Comparison of ENCODE assay signal across 8 cellular contexts in genomic region chr3:30659270-30660127, GRCh38. TPM values are rescaled to one million over a fixed set of nuclear protein-coding genes. Genes with fewer than 3 reads are reported as not detected.
DNase-seq lines count a peak whose midpoint lies in the region; ATAC-seq, FAIRE-seq and TF ChIP-seq lines count a peak whose summit lies in the region.

No MANE protein-coding gene starts in this region.

- H4K20me1 ChIP-seq in keratinocyte (ENCODE audit: control insufficient read depth, extremely low read depth, insufficient read depth, low read length), result peaks cover 11% of the 10 kb centered on the region

- peaks cover 29 to 95% of the 10 kb centered on the region in 2 donors for H3K4me1 ChIP-seq in adrenal gland (replicated peaks in 1 of 2)
- H3K4me1 ChIP-seq in keratinocyte (ENCODE audit: control insufficient read depth, extremely low read depth, insufficient read depth, low read length), result peaks cover 79% of the 10 kb centered on the region
- peaks cover 87 to 98% of the 10 kb centered on the region in 2 donors for H3K4me1 ChIP-seq in thoracic aorta (ENCODE audit: control insufficient read depth in 1 of 2, low read depth in 2 of 2)

- H3K4me3 ChIP-seq in adrenal gland (no peak overlapping the region), keratinocyte (ENCODE audit: control insufficient read depth in 2 of 3, extremely low read depth in 1 of 3, insufficient read depth in 2 of 3, low read depth in 1 of 3, low read length in 3 of 3) (peak overlapping the region in 2 of 3 experiments; percentile 15 to 20), thoracic aorta (peak overlapping the region; percentile 50)

- peaks cover 0 to 42% of the 10 kb centered on the region in 2 donors for H3K36me3 ChIP-seq in adrenal gland (replicated peaks in 1 of 2)
- H3K36me3 ChIP-seq in keratinocyte (ENCODE audit: control insufficient read depth in 2 of 2, extremely low read depth in 1 of 2, insufficient read depth in 2 of 2, low read length in 2 of 2), result peaks cover 32 to 50% of the 10 kb centered on the region in 2 experiments
- H3K36me3 ChIP-seq in thoracic aorta, result peaks cover 16% of the 10 kb centered on the region

- H3K36me3 Mint-ChIP-seq in activated naive CD4-positive, alpha-beta T cell treated with anti-CD3 and anti-CD28 coated beads for 36 hours (ENCODE audit: low read depth), result peaks cover 76% of the 10 kb centered on the region

- TF ChIP-seq CTCF in adrenal gland (IDR thresholded peaks at IDR 0.05) (no peak), keratinocyte (optimal IDR thresholded peaks at IDR 0.05 in 1 of 3, IDR thresholded peaks at IDR 0.05 in 1 of 3, conservative IDR thresholded peaks at IDR 0.05 in 1 of 3; ENCODE audit: extremely low read depth in 1 of 3, insufficient read depth in 2 of 3, low read length in 3 of 3) (no peak), thoracic aorta (IDR thresholded peaks at IDR 0.05) (no peak)

- H3K9me3 Mint-ChIP-seq in activated naive CD4-positive, alpha-beta T cell treated with anti-CD3 and anti-CD28 coated beads for 36 hours, result peaks cover 1% of the 10 kb centered on the region

- FAIRE-seq in keratinocyte (lab: Jason Lieb, UNC), result peak; percentile 88

- H3K27ac ChIP-seq in adrenal gland (peak overlapping the region in 4 of 5 donors; percentile 26 to 81 (median 52)), keratinocyte (ENCODE audit: control insufficient read depth, insufficient read depth, low read length) (peak overlapping the region; percentile 55), thoracic aorta (peak overlapping the region; percentile 77 to 81)

- H3K27ac Mint-ChIP-seq in activated naive CD4-positive, alpha-beta T cell treated with anti-CD3 and anti-CD28 coated beads for 36 hours, result peak overlapping the region; percentile 97

- peak overlapping the region; percentile 62 for H3K4me3 Mint-ChIP-seq in activated naive CD4-positive, alpha-beta T cell treated with anti-CD3 and anti-CD28 coated beads for 36 hours

- H3K79me2 ChIP-seq in keratinocyte (ENCODE audit: control insufficient read depth, insufficient read depth, low read length), result peaks cover 70% of the 10 kb centered on the region

- no peak for DNase-seq in activated naive CD4-positive, alpha-beta T cell treated with anti-CD3 and anti-CD28 coated beads for 36 hours
- no peak for DNase-seq in activated naive CD4-positive, alpha-beta T cell (lab: John Stamatoyannopoulos, UW)
- no peak for DNase-seq in adrenal gland
- DNase-seq in keratinocyte (ENCODE audit: low read depth, low spot score), result peak; percentile 59
- no peak for DNase-seq in thoracic aorta (ENCODE audit: low spot score)
- no peak for DNase-seq in occipital lobe (lab: John Stamatoyannopoulos, UW)
- DNase-seq in NCI-H1092 (lab: John Stamatoyannopoulos, UW), result no peak
- no peak for DNase-seq in DMS153 treated with DMSO at 0.1 percent for 48 hours (lab: John Stamatoyannopoulos, UW; ENCODE audit: unreplicated experiment)

- H3K4me2 ChIP-seq in keratinocyte (ENCODE audit: control insufficient read depth, extremely low read depth, insufficient read depth, low read depth, low read length), result peak overlapping the region; percentile 72

- no peak for ATAC-seq in thoracic aorta (ENCODE audit: insufficient number of reproducible peaks, low FRiP score, low read depth)

- CTCF ChIA-PET in activated naive CD4-positive, alpha-beta T cell treated with anti-CD3 and anti-CD28 coated beads for 36 hours (lab: Charles Lee), result interaction anchor here (0.5 to 2.1 kb wide), 11 partner anchors 12 to 458 kb away, joined by 3 to 12 read pairs (median 4); no protein-coding TSS in a partner anchor

- H3K9me1 ChIP-seq in keratinocyte (ENCODE audit: control insufficient read depth, extremely low read depth, insufficient read depth, low read length), result peaks cover 4% of the 10 kb centered on the region

- 77 to 87% (median 82%) methylated on average over 6 to 7 of the region's 7 CpGs for WGBS in adrenal gland, 4 donors

- dilution Hi-C loops in keratinocyte (cut with MboI; ENCODE audit: extremely low pct_ligation_motif_present, low sequenced_read_pairs), result no loop called here

- peaks cover 97% of the 10 kb centered on the region for H3K4me1 Mint-ChIP-seq in activated naive CD4-positive, alpha-beta T cell treated with anti-CD3 and anti-CD28 coated beads for 36 hours (ENCODE audit: low read depth)

- no peak for TF ChIP-seq POLR2A in adrenal gland (IDR thresholded peaks at IDR 0.05)

- H3K9me3 ChIP-seq in adrenal gland (replicated peaks in 1 of 3) (no peaks in the 10 kb centered on the region), keratinocyte (ENCODE audit: control insufficient read depth, low read depth, low read length) (no peaks in the 10 kb centered on the region), thoracic aorta (no peaks in the 10 kb centered on the region)

- no peak overlapping the region for H2AFZ ChIP-seq in keratinocyte (ENCODE audit: control insufficient read depth, low read length)

- H3K27me3 ChIP-seq in adrenal gland, result no peaks in the 10 kb centered on the region
- H3K27me3 ChIP-seq in keratinocyte (ENCODE audit: control insufficient read depth, extremely low read depth, insufficient read depth, low read length), result no peaks in the 10 kb centered on the region
- H3K27me3 ChIP-seq in thoracic aorta (replicated peaks; ENCODE audit: insufficient read depth), result no peaks in the 10 kb centered on the region

- H3K9ac ChIP-seq in keratinocyte (ENCODE audit: control insufficient read depth, extremely low read depth, insufficient read depth, low read length), result no peak overlapping the region

- intact Hi-C loops in activated naive CD4-positive, alpha-beta T cell treated with anti-CD3 and anti-CD28 coated beads for 36 hours (cut with micrococcal nuclease), result loop anchor here (5.0 to 10.0 kb wide), 3 partner anchors 555 to 1095 kb away; partner anchors contain the start of gene STT3B
- intact Hi-C loops in adrenal gland (cut with DNase I), result no loop called here

- no peaks in the 10 kb centered on the region for H3K27me3 Mint-ChIP-seq in activated naive CD4-positive, alpha-beta T cell treated with anti-CD3 and anti-CD28 coated beads for 36 hours (ENCODE audit: low read depth)

RNA-seq across cellular contexts. Expression of gene TGFBR2, which starts 53.1 kb away (rescaled TPM):
- total RNA-seq in activated naive CD4-positive, alpha-beta T cell treated with anti-CD3 and anti-CD28 coated beads for 36 hours, result 10 to 100 TPM; 57.8 to 58.1 TPM
- 100 to 1,000 TPM; 142 to 296 (median 178) TPM for total RNA-seq in adrenal gland
- 100 to 1,000 TPM in 1 of 3 donors, 10 to 100 TPM in 2; 19.1 to 128 (median 20.8) TPM for polyA plus RNA-seq in adrenal gland
- polyA plus RNA-seq in keratinocyte, result 250 to 402 TPM (median 303 TPM) in 3 replicates
- 39.9 TPM for polyA plus RNA-seq in keratinocyte (2011; ENCODE audit: low read depth)
- polyA plus RNA-seq in keratinocyte (2011; cell fraction: cytosol; rRNA removed), result 201 and 293 TPM in 2 replicates
- polyA plus RNA-seq in keratinocyte (2011; cell fraction: nucleus; rRNA removed), result 332 and 361 TPM in 2 replicates
- polyA plus RNA-seq in keratinocyte (2012; ENCODE audit: low replicate concordance), result 37.4 and 256 TPM in 2 replicates
- polyA minus RNA-seq in keratinocyte, result 379 to 451 TPM (median 420 TPM) in 3 replicates
- 312 TPM for polyA minus RNA-seq in keratinocyte (2011; cell fraction: cytosol; rRNA and poly(A)+ RNA removed)
- polyA minus RNA-seq in keratinocyte (2011; cell fraction: nucleus; rRNA and poly(A)+ RNA removed), result 400 and 638 TPM in 2 replicates
- 100 to 1,000 TPM; 250 to 355 TPM for total RNA-seq in thoracic aorta
- 5.8 TPM for total RNA-seq in occipital lobe

Comparison
In these comparisons a context has a peak if more than half of its experiments do, and no peak if none do; other contexts are left out.
1. H3K4me3 ChIP-seq: peak in keratinocyte (2 of 3) and thoracic aorta (single experiment); none in adrenal gland (0 of 4).
2. Peak in every context shown above with its lines, with median percentiles within 50 percentile points of each other: H3K27ac ChIP-seq.